13 cellular contexts compared by ENCODE assay signal in genomic region chr12:19550626-19551025, GRCh38.
"Had no signal": no experiment of that assay in that cellular context is flagged by ENCODE, and none has a peak within 500 bp of the region (broad histone marks: within the 10 kb centered on the region; RNA-seq: fewer than 3 reads in every experiment).

No MANE protein-coding gene starts in this region.

- DNase-seq: activated CD4-positive, alpha-beta T cell treated with anti-CD3 and anti-CD28 coated beads, Interleukin-2, amount 50 U/mL, for 48 hours; activated CD4-positive, CD25-positive, alpha-beta regulatory T cell treated with anti-CD3 and anti-CD28 coated beads, Interleukin-2, amount 50 U/mL, for 72 hours; activated naive CD8-positive, alpha-beta T cell treated with anti-CD3 and anti-CD28 coated beads, Interleukin-2, amount 10 ng/mL, durations not matched to agents 7 days and 5 days; activated T-cell treated with anti-CD3 and anti-CD28 coated beads, Interleukin-2, amount 50 U/mL, for 72 hours; anterior cingulate cortex; dorsolateral prefrontal cortex; hypothalamus; kidney glomerular epithelial cell; sigmoid colon; stimulated activated CD4-positive, alpha-beta T cell treated with anti-CD3 and anti-CD28 coated beads, Interleukin-12 subunit alpha, Interleukin-12 subunit beta, amount 100 ng/mL, for 4 hours; stimulated activated naive CD4-positive, alpha-beta T cell; trophoblast cell had no signal

- H3K27me3 ChIP-seq: dorsolateral prefrontal cortex, sigmoid colon had no signal

- ATAC-seq: activated T-cell treated with anti-CD3 and anti-CD28 coated beads, Interleukin-2, amount 50 U/mL, for 72 hours; esophagus mucosa had no signal

- H3K9me3 ChIP-seq: sigmoid colon had no signal

- H3K27ac ChIP-seq: sigmoid colon had no signal

- H3K4me3 ChIP-seq: dorsolateral prefrontal cortex, sigmoid colon had no signal

- H3K36me3 ChIP-seq: sigmoid colon had no signal
